ENCODE assay signal across 26 cellular contexts in the genomic region with DNA sequence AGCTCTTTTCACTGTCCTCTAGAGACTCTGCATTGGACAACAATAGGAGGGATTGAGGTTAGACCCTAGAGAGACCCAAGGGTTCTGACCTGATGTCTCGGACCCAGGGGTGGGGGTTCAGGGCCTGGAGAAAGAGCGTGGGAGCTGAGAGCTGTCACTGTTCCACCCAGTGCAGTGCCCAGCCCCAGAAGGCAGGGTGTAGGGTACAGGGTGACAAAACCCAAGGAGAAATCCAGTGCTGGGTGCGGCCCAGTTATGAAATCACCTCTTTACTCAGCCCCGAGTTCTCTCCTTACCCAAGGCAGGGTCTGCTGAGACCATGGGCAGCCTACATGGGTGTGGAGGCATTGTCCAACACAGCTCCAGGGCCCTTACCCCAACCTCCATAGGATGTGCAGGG. TPM values are rescaled to one million over a fixed set of nuclear protein-coding genes. Genes with fewer than 3 reads are reported as not detected.
DNase-seq lines count a peak whose midpoint lies in the region; ATAC-seq and TF ChIP-seq lines count a peak whose summit lies in the region.
"Had no signal": no experiment of that assay in that cellular context is flagged by ENCODE, and none has a peak within 500 bp of the region (broad histone marks: within the 10 kb centered on the region; RNA-seq: fewer than 3 reads in every experiment).

No MANE protein-coding gene starts in this region.

- DNase-seq in erythroblast (lab: John Stamatoyannopoulos, UW) (no peak), mucosa of descending colon (no peak), NCI-H524 treated with DMSO at 0.1 percent for 48 hours (lab: John Stamatoyannopoulos, UW) (no peak)
- DNase-seq in activated CD4-positive, alpha-beta memory T cell treated with anti-CD3 and anti-CD28 coated beads, Interleukin-2, amount 10 ng/mL, durations not matched to agents 7 days and 5 days = no peak
- no peak for DNase-seq in stimulated activated CD4-positive, alpha-beta T cell treated with anti-CD3 and anti-CD28 coated beads, Interleukin-2, amount 100 ng/mL, for 48 hours
- DNase-seq: Calu3, DND-41, HFFc6, IMR-90, KG1, NCI-H1092, NCI-H1417 treated with DMSO at 0.1 percent for 48 hours, NCI-H1694 treated with DMSO at 0.1 percent for 48 hours, NCI-H2081, NCI-H2227 treated with DMSO at 0.1 percent for 48 hours, NCI-H69, SIG-M5 had no signal

- no peak overlapping the region for H3K4me2 ChIP-seq in Loucy (ENCODE audit: low read depth, low read length, poor library complexity, severe bottlenecking)
- H3K4me2 ChIP-seq: GM23338 had no signal

- no peaks in the 10 kb centered on the region for H4K20me1 ChIP-seq in Loucy (ENCODE audit: insufficient read depth, low read length, poor library complexity, severe bottlenecking)

- ATAC-seq in mucosa of descending colon (peak; percentile 10), GM21737 (IDR thresholded peaks at IDR 0.05; ENCODE audit: unreplicated experiment) (no peak)
- ATAC-seq: GM23338 had no signal

- no peak overlapping the region for H3K27ac Mint-ChIP-seq in activated CD4-positive, alpha-beta memory T cell treated with anti-CD3 and anti-CD28 coated beads, Interleukin-2, amount 10 ng/mL, durations not matched to agents 7 days and 5 days
- H3K27ac Mint-ChIP-seq: GM23338, HFFc6 had no signal

- no peaks in the 10 kb centered on the region for H3K4me1 Mint-ChIP-seq in activated CD4-positive, alpha-beta memory T cell treated with anti-CD3 and anti-CD28 coated beads, Interleukin-2, amount 10 ng/mL, durations not matched to agents 7 days and 5 days

- no peaks in the 10 kb centered on the region for H3F3A ChIP-seq in Loucy (ENCODE audit: low read depth)

- H3K9me2 ChIP-seq in Loucy (replicated peaks; ENCODE audit: low read depth, low read length) = no peaks in the 10 kb centered on the region

- no peak for TF ChIP-seq CTCF in Loucy (conservative IDR thresholded peaks at IDR 0.05; ENCODE audit: low read length)
- TF ChIP-seq CTCF in mucosa of descending colon (IDR thresholded peaks at IDR 0.05) = no peak

- peaks cover 61% of the 10 kb centered on the region for H3K4me1 ChIP-seq in Loucy (ENCODE audit: insufficient read depth, low read length, poor library complexity, severe bottlenecking)
- H3K4me1 ChIP-seq in mucosa of descending colon (ENCODE audit: low read depth) = no peaks in the 10 kb centered on the region
- H3K4me1 ChIP-seq: HAP-1, Peyer's patch had no signal

- no peaks in the 10 kb centered on the region for H3K79me2 ChIP-seq in Loucy (ENCODE audit: insufficient read depth, low read length)

- no peak overlapping the region for H3K4me3 Mint-ChIP-seq in activated CD4-positive, alpha-beta memory T cell treated with anti-CD3 and anti-CD28 coated beads, Interleukin-2, amount 10 ng/mL, durations not matched to agents 7 days and 5 days
- H3K4me3 Mint-ChIP-seq: GM23338, HFFc6 had no signal

- no peaks in the 10 kb centered on the region for H3K27me3 ChIP-seq in Loucy (ENCODE audit: insufficient read depth, low read length, poor library complexity, severe bottlenecking)

- CTCF ChIA-PET in activated CD4-positive, alpha-beta memory T cell treated with anti-CD3 and anti-CD28 coated beads, Interleukin-2, amount 10 ng/mL, durations not matched to agents 7 days and 5 days (lab: Charles Lee) = interaction anchor here (0.8 to 1.0 kb wide), 2 partner anchors 14 to 23 kb away, joined by 3 to 4 read pairs; no protein-coding TSS in a partner anchor

- POLR2A ChIA-PET in activated CD4-positive, alpha-beta memory T cell treated with anti-CD3 and anti-CD28 coated beads, Interleukin-2, amount 10 ng/mL, durations not matched to agents 7 days and 5 days (lab: Charles Lee) = no interaction called here

- no peaks in the 10 kb centered on the region for H3K9me3 Mint-ChIP-seq in activated CD4-positive, alpha-beta memory T cell treated with anti-CD3 and anti-CD28 coated beads, Interleukin-2, amount 10 ng/mL, durations not matched to agents 7 days and 5 days
- H3K9me3 Mint-ChIP-seq: GM23338, HFFc6 had no signal

- peak; percentile 8 for TF ChIP-seq POLR2A in erythroblast (IDR thresholded peaks at IDR 0.05; ENCODE audit: low read length)

- H3K9ac ChIP-seq in Loucy (ENCODE audit: low read depth, low read length, poor library complexity, severe bottlenecking) = peak overlapping the region; percentile 27

- H3K4me3 ChIP-seq in Loucy (ENCODE audit: low read length, poor library complexity, severe bottlenecking) = no peak overlapping the region
- H3K4me3 ChIP-seq in mucosa of descending colon = no peak overlapping the region
- H3K4me3 ChIP-seq: GM23338, HAP-1, Peyer's patch, SK-N-MC had no signal

- no peaks in the 10 kb centered on the region for H3K36me3 Mint-ChIP-seq in activated CD4-positive, alpha-beta memory T cell treated with anti-CD3 and anti-CD28 coated beads, Interleukin-2, amount 10 ng/mL, durations not matched to agents 7 days and 5 days (ENCODE audit: low read depth)

- H2AFZ ChIP-seq in Loucy (ENCODE audit: low read length) = no peak overlapping the region
- H2AFZ ChIP-seq: GM23338 had no signal

- H3K9me3 ChIP-seq in Loucy (ENCODE audit: insufficient read depth, low read depth, low read length) (no peaks in the 10 kb centered on the region), mucosa of descending colon (no peaks in the 10 kb centered on the region)
- H3K9me3 ChIP-seq: HAP-1, Peyer's patch had no signal

- intact Hi-C loops in mucosa of descending colon (cut with DNase I, micrococcal nuclease) = no loop called here

- peaks cover 51% of the 10 kb centered on the region for H3K27me3 Mint-ChIP-seq in activated CD4-positive, alpha-beta memory T cell treated with anti-CD3 and anti-CD28 coated beads, Interleukin-2, amount 10 ng/mL, durations not matched to agents 7 days and 5 days

- H3K36me3 ChIP-seq in Loucy (ENCODE audit: insufficient read depth, low read length) (no peaks in the 10 kb centered on the region), mucosa of descending colon (ENCODE audit: low read depth) (no peaks in the 10 kb centered on the region)
- H3K36me3 ChIP-seq: HAP-1, Peyer's patch had no signal

RNA-seq across cellular contexts. Expression of a gene that starts 2.6 kb away (rescaled TPM):
- total RNA-seq in mucosa of descending colon = not detected
- total RNA-seq in activated CD4-positive, alpha-beta memory T cell treated with anti-CD3 and anti-CD28 coated beads, Interleukin-2, amount 10 ng/mL, durations not matched to agents 7 days and 5 days = not detected
- total RNA-seq: A673, Calu3, HFFc6, IMR-90, NCI-H460, OCI-LY7, Peyer's patch had no signal

RNA-seq across cellular contexts. Expression of a gene that starts 8.5 kb away (rescaled TPM):
- not detected for total RNA-seq in mucosa of descending colon
- not detected for total RNA-seq in activated CD4-positive, alpha-beta memory T cell treated with anti-CD3 and anti-CD28 coated beads, Interleukin-2, amount 10 ng/mL, durations not matched to agents 7 days and 5 days
- total RNA-seq: A673, HFFc6, IMR-90, NCI-H460, OCI-LY7, Peyer's patch had no signal

RNA-seq across cellular contexts. Expression of a gene that starts 19.6 kb away (rescaled TPM):
- total RNA-seq in mucosa of descending colon = under 1 TPM in 1 of 3 donors, not detected in 2; 0.54 TPM
- not detected for total RNA-seq in activated CD4-positive, alpha-beta memory T cell treated with anti-CD3 and anti-CD28 coated beads, Interleukin-2, amount 10 ng/mL, durations not matched to agents 7 days and 5 days
- total RNA-seq: A673, GM23338, HFFc6, IMR-90, OCI-LY7, Peyer's patch had no signal

RNA-seq across cellular contexts. Expression of a gene that starts 49.4 kb away (rescaled TPM):
- 10 to 100 TPM in 1 of 3 donors, 1 to 10 TPM in 1, under 1 TPM in 1; 0.67 to 12.9 (median 2.5) TPM for total RNA-seq in mucosa of descending colon
- under 1 TPM; 0.78 to 0.95 TPM for total RNA-seq in activated CD4-positive, alpha-beta memory T cell treated with anti-CD3 and anti-CD28 coated beads, Interleukin-2, amount 10 ng/mL, durations not matched to agents 7 days and 5 days
- total RNA-seq: A673, Calu3 had no signal
